Comparison of ENCODE assay signal across 8 cellular contexts in genomic region chr3:49295489-49296058, GRCh38. TPM values are rescaled to one million over a fixed set of nuclear protein-coding genes. Genes with fewer than 3 reads are reported as not detected.
DNase-seq lines count a peak whose midpoint lies in the region; ATAC-seq, FAIRE-seq and TF ChIP-seq lines count a peak whose summit lies in the region.

No MANE protein-coding gene starts in this region.

- 76% methylated on average over 11 of the region's 11 CpGs for WGBS in A549 (ENCODE audit: missing lambda C conversion rate)

- TF ChIP-seq CTCF in A549 (IDR thresholded peaks at IDR 0.05), result peak; percentile 56
- peak; percentile 37 for TF ChIP-seq CTCF in GM10266 (IDR thresholded peaks at IDR 0.05; ENCODE audit: control insufficient read depth, insufficient read depth, low read depth, missing control alignments)
- TF ChIP-seq CTCF in mucosa of descending colon (IDR thresholded peaks at IDR 0.05), result no peak

- POLR2A ChIA-PET in A549 (lab: Yijun Ruan, JAX), result no interaction called here

- H3K4me3 ChIP-seq in A549 (no peak overlapping the region), mucosa of descending colon (no peak overlapping the region)

- H3K9me3 Mint-ChIP-seq in central memory CD8-positive, alpha-beta T cell, result no peaks in the 10 kb centered on the region

- intact Hi-C loops in mucosa of descending colon (cut with DNase I, micrococcal nuclease), result no loop called here

- H3K27ac Mint-ChIP-seq in central memory CD8-positive, alpha-beta T cell (ENCODE audit: low read depth), result peak overlapping the region; percentile 22

- H3K27ac ChIP-seq in A549, result no peak overlapping the region

- no peak for TF ChIP-seq EP300 in A549 (IDR thresholded peaks at IDR 0.05)

- no peak overlapping the region for H3K4me3 Mint-ChIP-seq in central memory CD8-positive, alpha-beta T cell

- TF ChIP-seq POLR2A in A549 (IDR thresholded peaks at IDR 0.05; ENCODE audit: low read length), result no peak

- H3K36me3 Mint-ChIP-seq in central memory CD8-positive, alpha-beta T cell (ENCODE audit: insufficient read depth), result peaks cover 83% of the 10 kb centered on the region

- no peak overlapping the region for H3K4me2 ChIP-seq in A549

- FAIRE-seq in A549 (lab: Jason Lieb, UNC), result no peak

- H3K27me3 Mint-ChIP-seq in central memory CD8-positive, alpha-beta T cell, result no peaks in the 10 kb centered on the region

- peak; percentile 13 to 51 for DNase-seq in A549 (ENCODE audit: low read depth in 1 of 2, low spot score in 1 of 2)
- DNase-seq in GM10266 (ENCODE audit: extremely low spot score), result no peak
- peak; percentile 28 for DNase-seq in SK-N-DZ (ENCODE audit: low spot score)
- no peak for DNase-seq in central memory CD8-positive, alpha-beta T cell (ENCODE audit: low spot score in 2 of 2)
- DNase-seq in mucosa of descending colon, result peak in 1 of 3 donors; percentile 21
- DNase-seq in NCI-H1105 treated with DMSO at 0.1 percent for 48 hours (lab: John Stamatoyannopoulos, UW), result no peak

- TF ChIP-seq RAD21 in A549 (conservative IDR thresholded peaks at IDR 0.05 in 1 of 2, IDR thresholded peaks at IDR 0.05 in 1 of 2), result peak; percentile 43 to 55; a peak in 4 of 5 replicates

- peaks cover 5% of the 10 kb centered on the region for H3K4me1 Mint-ChIP-seq in central memory CD8-positive, alpha-beta T cell

- H3K9me3 ChIP-seq in A549 (no peaks in the 10 kb centered on the region), mucosa of descending colon (no peaks in the 10 kb centered on the region)

- ATAC-seq in A549 (no peak), mucosa of descending colon (peak; percentile 41), GM21360 (IDR thresholded peaks at IDR 0.05; ENCODE audit: unreplicated experiment) (no peak), HG02970 (IDR thresholded peaks at IDR 0.05; ENCODE audit: low FRiP score, unreplicated experiment) (no peak)
- no peak for ATAC-seq in central memory CD8-positive, alpha-beta T cell (replicated peaks; ENCODE audit: extremely low read depth, poor library complexity, severe bottlenecking)

- CTCF ChIA-PET in A549 (lab: Yijun Ruan, JAX), result interaction anchor here (1.0 kb wide), 1 partner anchor 45 kb away, joined by 3 read pairs; the partner anchor contains the start of gene USP4

- H3K4me1 ChIP-seq in A549 (peaks cover 14% of the 10 kb centered on the region; the same call in 2 of the 3 replicates), mucosa of descending colon (ENCODE audit: low read depth) (no peaks in the 10 kb centered on the region)

- peaks cover 29% of the 10 kb centered on the region for H3K36me3 ChIP-seq in mucosa of descending colon (ENCODE audit: low read depth)

TF ChIP-seq in A549, 52 proteins besides CTCF, POLR2A, EP300 and RAD21:
- 0 out of 2 replicates have a peak, but pooled peaks have one; percentile 20 for TF ChIP-seq MAX (IDR thresholded peaks at IDR 0.05)
- TF ChIP-seq EHMT2 (IDR thresholded peaks at IDR 0.05; ENCODE audit: low read depth), result no peak
- TF ChIP-seq SMC3 (IDR thresholded peaks at IDR 0.05), result peak; percentile 30; the same call in 2 of the 3 replicates
- peak; percentile 39; the same call in 1 of the 2 replicates for TF ChIP-seq BHLHE40 (IDR thresholded peaks at IDR 0.05; ENCODE audit: low read depth, low read length)

RNA-seq across cellular contexts. Expression of gene C3orf62, which starts 18.5 kb away (rescaled TPM):
- polyA plus RNA-seq in A549 (2011; rRNA removed) (1.9 and 2.0 TPM in 2 replicates), A549 (2017; fragmentation: RNase III; extraction: RNeasy Plus Mini Kit Qiagen cat#74134 plus additional on column Dnase treatment) (1.5 to 2.0 TPM (median 1.7 TPM) in 3 replicates)
- polyA plus RNA-seq in A549 (2012; cell fraction: cytosol; rRNA removed), result 1.5 and 2.2 TPM in 2 replicates
- polyA plus RNA-seq in A549 (2012; cell fraction: nucleus; rRNA removed), result 4.5 and 4.6 TPM in 2 replicates
- 1.2 and 1.7 TPM in 2 replicates for polyA minus RNA-seq in A549 (2011; rRNA and poly(A)+ RNA removed)
- polyA plus RNA-seq in SK-N-DZ (2014; cell fraction: cytosol; rRNA removed), result 1.8 and 3.6 TPM in 2 replicates
- polyA plus RNA-seq in SK-N-DZ (2014; cell fraction: nucleus; rRNA removed), result 8.7 and 11.0 TPM in 2 replicates
- 1 to 10 TPM; 4.5 to 7.8 (median 5.5) TPM for total RNA-seq in mucosa of descending colon

RNA-seq across cellular contexts. Expression of gene USP4, which starts 44.3 kb away (rescaled TPM):
- polyA plus RNA-seq in A549 (2011; rRNA removed) (23.7 and 29.0 TPM in 2 replicates), A549 (2017; fragmentation: RNase III; extraction: RNeasy Plus Mini Kit Qiagen cat#74134 plus additional on column Dnase treatment) (12.9 to 14.4 TPM (median 12.9 TPM) in 3 replicates)
- polyA plus RNA-seq in A549 (2012; cell fraction: cytosol; rRNA removed), result 8.6 and 9.9 TPM in 2 replicates
- polyA plus RNA-seq in A549 (2012; cell fraction: nucleus; rRNA removed), result 12.4 and 17.1 TPM in 2 replicates
- 31.8 and 37.4 TPM in 2 replicates for polyA minus RNA-seq in A549 (2011; rRNA and poly(A)+ RNA removed)
- polyA plus RNA-seq in SK-N-DZ (2014; cell fraction: cytosol; rRNA removed), result 10.6 and 13.6 TPM in 2 replicates
- 12.6 and 24.1 TPM in 2 replicates for polyA plus RNA-seq in SK-N-DZ (2014; cell fraction: nucleus; rRNA removed)
- 10 to 100 TPM; 46.4 to 60.5 (median 58.9) TPM for total RNA-seq in mucosa of descending colon

Comparison
In these comparisons a context has a peak if more than half of its experiments do, and no peak if none do; other contexts are left out.
1. DNase-seq: peak in A549 (2 of 2) and SK-N-DZ (single experiment); none in GM10266 (single experiment), central memory CD8-positive, alpha-beta T cell (0 of 2) and NCI-H1105 treated with DMSO at 0.1 percent for 48 hours (single experiment).